In genomic region chr6:125254321-125254720, GRCh38 we compare ENCODE assay signal across 28 cellular contexts.
"Had no signal": no experiment of that assay in that cellular context is flagged by ENCODE, and none has a peak within 500 bp of the region (broad histone marks: within the 10 kb centered on the region; RNA-seq: fewer than 3 reads in every experiment).

No MANE protein-coding gene starts in this region.

- H3K27me3 ChIP-seq: ascending aorta, body of pancreas had no signal

- H3K4me1 Mint-ChIP-seq: activated B cell treated with CpG ODN at 0.5 μM for 24 hours; activated CD4-positive, alpha-beta T cell treated with anti-CD3 and anti-CD28 coated beads, Interleukin-2, amount 10 ng/mL, durations not matched to agents 7 days and 5 days; activated naive CD8-positive, alpha-beta T cell treated with anti-CD3 and anti-CD28 coated beads, Interleukin-2, amount 50 U/mL, for 24 hours; central memory CD8-positive, alpha-beta T cell had no signal

- DNase-seq: activated B cell treated with CpG ODN at 0.5 μM for 24 hours; activated CD4-positive, alpha-beta memory T cell treated with anti-CD3 and anti-CD28 coated beads for 36 hours; activated CD4-positive, alpha-beta T cell treated with anti-CD3 and anti-CD28 coated beads for 1 hour; activated CD4-positive, alpha-beta T cell treated with anti-CD3 and anti-CD28 coated beads, Interleukin-2, amount 10 ng/mL, durations not matched to agents 7 days and 5 days; activated CD8-positive, alpha-beta memory T cell treated with anti-CD3 and anti-CD28 coated beads for 24 hours; activated effector memory CD4-positive, alpha-beta T cell treated with anti-CD3 and anti-CD28 coated beads, Interleukin-2, amount 50 U/mL, for 16 hours; activated naive CD4-positive, alpha-beta T cell treated with Interleukin-2 at 50 U/mL for 16 hours; activated naive CD8-positive, alpha-beta T cell treated with anti-CD3 and anti-CD28 coated beads, Interleukin-2, amount 50 U/mL, for 24 hours; activated T-cell treated with anti-CD3 and anti-CD28 coated beads, Interleukin-2, amount 50 U/mL, for 4 hours; amniotic stem cell; body of pancreas; Kasumi-1; KBM-7; NCI-H1105 treated with DMSO at 0.1 percent for 48 hours; NCI-H1436 treated with DMSO at 0.1 percent for 48 hours; NCI-H187; NCI-H2081; NCI-H2171; NCI-H226; NCI-H526; PC-3; SHP77 treated with DMSO at 0.1 percent for 48 hours; T-helper 17 cell; T-helper 9 cell had no signal

- H3K27me3 Mint-ChIP-seq: activated B cell treated with CpG ODN at 0.5 μM for 24 hours; activated CD4-positive, alpha-beta memory T cell treated with anti-CD3 and anti-CD28 coated beads for 36 hours; central memory CD8-positive, alpha-beta T cell had no signal

- FAIRE-seq: RCC 7860 had no signal

- H3K4me3 Mint-ChIP-seq: activated B cell treated with CpG ODN at 0.5 μM for 24 hours; activated CD4-positive, alpha-beta memory T cell treated with anti-CD3 and anti-CD28 coated beads for 36 hours; activated CD4-positive, alpha-beta T cell treated with anti-CD3 and anti-CD28 coated beads, Interleukin-2, amount 10 ng/mL, durations not matched to agents 7 days and 5 days; activated naive CD8-positive, alpha-beta T cell treated with anti-CD3 and anti-CD28 coated beads, Interleukin-2, amount 50 U/mL, for 24 hours; activated T-cell treated with anti-CD3 and anti-CD28 coated beads, Interleukin-2, amount 50 U/mL, for 4 hours; central memory CD8-positive, alpha-beta T cell; T-helper 17 cell had no signal

- H3K36me3 Mint-ChIP-seq: activated CD4-positive, alpha-beta memory T cell treated with anti-CD3 and anti-CD28 coated beads for 36 hours; activated naive CD4-positive, alpha-beta T cell treated with anti-CD3 and anti-CD28 coated beads, Interleukin-2, amount 50 U/mL, for 72 hours had no signal

- H3K36me3 ChIP-seq: ascending aorta had no signal

- H3K9me3 Mint-ChIP-seq: activated B cell treated with CpG ODN at 0.5 μM for 24 hours; activated CD4-positive, alpha-beta memory T cell treated with anti-CD3 and anti-CD28 coated beads for 36 hours; activated CD4-positive, alpha-beta T cell treated with anti-CD3 and anti-CD28 coated beads, Interleukin-2, amount 10 ng/mL, durations not matched to agents 7 days and 5 days; activated naive CD4-positive, alpha-beta T cell treated with anti-CD3 and anti-CD28 coated beads, Interleukin-2, amount 50 U/mL, for 72 hours; activated naive CD8-positive, alpha-beta T cell treated with anti-CD3 and anti-CD28 coated beads, Interleukin-2, amount 50 U/mL, for 24 hours; activated T-cell treated with anti-CD3 and anti-CD28 coated beads, Interleukin-2, amount 50 U/mL, for 4 hours; central memory CD8-positive, alpha-beta T cell had no signal

- H3K4me3 ChIP-seq: ascending aorta, body of pancreas had no signal

- H3K9me3 ChIP-seq: ascending aorta, body of pancreas had no signal

- H3K4me1 ChIP-seq: body of pancreas had no signal

- H3K27ac ChIP-seq: ascending aorta, body of pancreas had no signal

- H3K27ac Mint-ChIP-seq: activated B cell treated with CpG ODN at 0.5 μM for 24 hours; activated CD4-positive, alpha-beta memory T cell treated with anti-CD3 and anti-CD28 coated beads for 36 hours; activated CD4-positive, alpha-beta T cell treated with anti-CD3 and anti-CD28 coated beads, Interleukin-2, amount 10 ng/mL, durations not matched to agents 7 days and 5 days; activated naive CD4-positive, alpha-beta T cell treated with anti-CD3 and anti-CD28 coated beads, Interleukin-2, amount 50 U/mL, for 72 hours; activated naive CD8-positive, alpha-beta T cell treated with anti-CD3 and anti-CD28 coated beads, Interleukin-2, amount 50 U/mL, for 24 hours; T-helper 17 cell had no signal

- ATAC-seq: activated naive CD4-positive, alpha-beta T cell treated with anti-CD3 and anti-CD28 coated beads, Interleukin-2, amount 50 U/mL, for 72 hours; activated naive CD8-positive, alpha-beta T cell treated with anti-CD3 and anti-CD28 coated beads, Interleukin-2, amount 50 U/mL, for 24 hours; activated T-cell treated with anti-CD3 and anti-CD28 coated beads, Interleukin-2, amount 50 U/mL, for 4 hours; body of pancreas; T-helper 17 cell had no signal
